15 cellular contexts compared by ENCODE assay signal in the genomic region with DNA sequence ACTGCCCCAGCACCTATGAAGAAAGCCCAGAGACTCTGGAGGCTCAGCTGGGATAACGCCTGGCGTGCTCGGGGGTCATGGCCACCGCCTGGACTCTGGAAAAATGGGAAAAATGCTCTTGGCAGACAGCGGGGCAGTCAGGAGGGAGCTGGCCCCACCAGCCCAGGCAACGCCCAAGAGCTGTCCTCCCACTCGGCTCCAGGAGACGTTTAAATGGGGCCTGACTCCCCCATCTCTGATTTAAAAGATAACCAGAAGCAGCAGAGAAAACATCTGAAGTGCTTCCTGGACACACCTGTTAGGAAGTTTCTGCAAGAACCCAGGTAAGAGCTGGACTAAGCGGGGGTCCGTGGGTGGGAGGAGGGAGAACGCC.
DNase-seq lines count a peak whose midpoint lies in the region; ATAC-seq and TF ChIP-seq lines count a peak whose summit lies in the region.
"Had no signal": no experiment of that assay in that cellular context is flagged by ENCODE, and none has a peak within 500 bp of the region (broad histone marks: within the 10 kb centered on the region; RNA-seq: fewer than 3 reads in every experiment).

No MANE protein-coding gene starts in this region.

- H3K36me3 Mint-ChIP-seq in HFFc6 (ENCODE audit: low read depth) (no peaks in the 10 kb centered on the region), glutamatergic neuron (ENCODE audit: unreplicated experiment) (peaks cover 4% of the 10 kb centered on the region)
- H3K36me3 Mint-ChIP-seq: activated naive CD4-positive, alpha-beta T cell treated with anti-CD3 and anti-CD28 coated beads, Interleukin-2, amount 50 U/mL, for 24 hours had no signal

- no peak overlapping the region for H3K4me2 ChIP-seq in MM.1S (ENCODE audit: low read depth, low read length)

- no peak overlapping the region for H3K9ac ChIP-seq in MM.1S (ENCODE audit: low read length)

- H3K9me3 Mint-ChIP-seq in HFFc6 (no peaks in the 10 kb centered on the region), glutamatergic neuron (ENCODE audit: unreplicated experiment) (peaks cover 3% of the 10 kb centered on the region)
- H3K9me3 Mint-ChIP-seq: activated naive CD4-positive, alpha-beta T cell treated with anti-CD3 and anti-CD28 coated beads, Interleukin-2, amount 50 U/mL, for 24 hours had no signal

- H3K27ac Mint-ChIP-seq in HFFc6 (peak overlapping the region; percentile 78), glutamatergic neuron (ENCODE audit: unreplicated experiment) (no peak overlapping the region)
- H3K27ac Mint-ChIP-seq: activated naive CD4-positive, alpha-beta T cell treated with anti-CD3 and anti-CD28 coated beads, Interleukin-2, amount 50 U/mL, for 24 hours; B cell had no signal

- H3K27me3 ChIP-seq in foreskin keratinocyte (peaks cover 11% of the 10 kb centered on the region), HAP-1 (ENCODE audit: low read depth) (no peaks in the 10 kb centered on the region), MM.1S (replicated peaks; ENCODE audit: insufficient read depth, low read length) (0 out of 2 replicates have a peak, but pooled peaks cover 4% of the 10 kb centered on the region)

- no peaks in the 10 kb centered on the region for H3K79me2 ChIP-seq in MM.1S (ENCODE audit: low read length)

- no peaks in the 10 kb centered on the region for H4K20me1 ChIP-seq in MM.1S (ENCODE audit: insufficient read depth, low read length)

- H3K4me1 Mint-ChIP-seq in HFFc6 (ENCODE audit: low read depth) (peaks cover 36% of the 10 kb centered on the region), glutamatergic neuron (ENCODE audit: low read depth, unreplicated experiment) (no peaks in the 10 kb centered on the region)
- H3K4me1 Mint-ChIP-seq: B cell had no signal

- intact Hi-C loops in posterior vena cava (cut with DNase I), result no loop called here

- H3F3A ChIP-seq in MM.1S (ENCODE audit: insufficient read depth, low read length), result no peaks in the 10 kb centered on the region

- H3K36me3 ChIP-seq in HAP-1 (replicated peaks), result no peaks in the 10 kb centered on the region
- H3K36me3 ChIP-seq in MM.1S (replicated peaks; ENCODE audit: insufficient read depth, low read length), result no peaks in the 10 kb centered on the region

- no peaks in the 10 kb centered on the region for H3K9me2 ChIP-seq in MM.1S (replicated peaks; ENCODE audit: insufficient read depth, low read length)

- POLR2A ChIA-PET in AG04449 (lab: Yijun Ruan, JAX), result interaction anchor here (0.8 to 2.5 kb wide), 5 partner anchors 9 to 84 kb away, joined by 4 to 15 read pairs (median 5); a partner anchor contains a TSS

- H3K9me3 ChIP-seq in HAP-1, result no peaks in the 10 kb centered on the region
- H3K9me3 ChIP-seq in MM.1S (replicated peaks; ENCODE audit: insufficient read depth, low read length), result no peaks in the 10 kb centered on the region

- no peak for ATAC-seq in foreskin keratinocyte

- H3K4me3 Mint-ChIP-seq in HFFc6 (peak overlapping the region; percentile 84), glutamatergic neuron (ENCODE audit: unreplicated experiment) (no peak overlapping the region)
- H3K4me3 Mint-ChIP-seq: activated naive CD4-positive, alpha-beta T cell treated with anti-CD3 and anti-CD28 coated beads, Interleukin-2, amount 50 U/mL, for 24 hours; B cell had no signal

- H3K4me3 ChIP-seq in AG04449 (ENCODE audit: low read depth, low read length) (peak overlapping the region; percentile 50), HAP-1 (no peak overlapping the region), MM.1S (ENCODE audit: low read length) (no peak overlapping the region)

- H3K4me1 ChIP-seq in foreskin keratinocyte, result peaks cover 16% of the 10 kb centered on the region
- H3K4me1 ChIP-seq in HAP-1, result no peaks in the 10 kb centered on the region
- no peaks in the 10 kb centered on the region for H3K4me1 ChIP-seq in MM.1S (ENCODE audit: low read length)

- H3K27ac ChIP-seq in foreskin keratinocyte (peak overlapping the region; percentile 51), MM.1S (ENCODE audit: low read length) (no peak overlapping the region)

- H3K27me3 Mint-ChIP-seq in HFFc6 (ENCODE audit: insufficient read depth), result peaks cover 2% of the 10 kb centered on the region
- peaks cover 2% of the 10 kb centered on the region for H3K27me3 Mint-ChIP-seq in glutamatergic neuron (ENCODE audit: unreplicated experiment)
- H3K27me3 Mint-ChIP-seq: B cell had no signal

- TF ChIP-seq CTCF in AG04449 (IDR thresholded peaks at IDR 0.05; ENCODE audit: insufficient read depth, low read length, missing control alignments), result no peak
- no peak for TF ChIP-seq CTCF in HFFc6 (IDR thresholded peaks at IDR 0.05)
- no peak for TF ChIP-seq CTCF in foreskin keratinocyte (conservative IDR thresholded peaks at IDR 0.05)
- TF ChIP-seq CTCF in MM.1S (IDR thresholded peaks at IDR 0.05; ENCODE audit: low read length), result no peak
- TF ChIP-seq CTCF in glutamatergic neuron (IDR thresholded peaks at IDR 0.05; ENCODE audit: partially characterized antibody, unreplicated experiment), result no peak

- DNase-seq in AG04449 (ENCODE audit: low read depth, low spot score), result no peak
- DNase-seq in HFFc6, result no peak
- no peak for DNase-seq in foreskin keratinocyte
- DNase-seq in posterior vena cava (ENCODE audit: low spot score), result peak; percentile 74
- no peak for DNase-seq in HAP-1 (ENCODE audit: low spot score in 2 of 2)
- DNase-seq in MM.1S, result no peak
- no peak for DNase-seq in glutamatergic neuron
- no peak for DNase-seq in COR-L47 (lab: John Stamatoyannopoulos, UW)
- DNase-seq: central memory CD4-positive, alpha-beta T cell; KG1; NCI-H2029 treated with DMSO at 0.1 percent for 48 hours; SHP77; stimulated activated CD4-positive, alpha-beta T cell treated with anti-CD3 and anti-CD28 coated beads, Interleukin-2, amount 100 ng/mL, for 48 hours had no signal

- CTCF ChIA-PET in AG04449 (lab: Yijun Ruan, JAX), result interaction anchor here (0.8 to 2.9 kb wide), 3 partner anchors 23 to 286 kb away, joined by 3 to 8 read pairs (median 7); no protein-coding TSS in a partner anchor

- H2AFZ ChIP-seq in MM.1S (ENCODE audit: low read length), result no peak overlapping the region

- in situ Hi-C loops in HAP-1 (cut with MboI; ENCODE audit: low sequenced_read_pairs), result no loop called here
